In the genomic region with DNA sequence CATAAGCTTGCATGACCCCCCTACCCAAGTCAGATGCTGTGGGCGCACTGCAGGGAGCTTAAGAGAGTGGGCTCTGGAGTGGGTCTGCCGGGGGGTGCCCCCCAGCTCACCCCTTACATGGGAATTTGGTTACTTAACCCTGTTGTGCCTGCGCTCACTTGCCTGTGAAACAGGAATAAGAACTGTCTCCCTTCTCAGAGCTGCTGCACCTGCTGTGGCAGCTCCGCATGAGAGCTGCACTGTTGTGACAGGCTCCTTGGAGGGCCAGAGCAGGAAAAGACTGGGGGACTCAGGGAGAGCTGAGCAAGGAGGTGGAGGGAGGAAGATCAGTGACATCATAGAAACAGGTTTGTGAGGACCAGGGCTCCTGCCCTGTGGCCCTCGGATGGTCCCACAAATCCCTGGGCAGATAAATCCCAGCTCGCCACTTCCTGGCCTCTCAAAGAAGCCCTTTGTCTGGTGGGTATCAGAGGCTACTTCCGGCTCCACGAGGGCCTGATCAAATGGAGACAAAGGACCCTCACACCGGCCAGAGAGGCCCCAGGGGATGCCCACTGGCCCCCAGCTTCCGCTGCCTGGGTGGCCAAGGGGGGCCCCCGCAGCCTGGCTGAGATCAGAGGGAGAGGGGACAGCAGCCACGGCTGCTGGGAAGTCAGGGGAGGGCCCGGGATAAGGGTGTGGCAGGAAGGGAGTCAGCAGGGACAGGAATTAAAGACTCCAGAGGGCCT, we compare ENCODE assay signal across 2 cellular contexts.
A peak's percentile ranks its signal among the peaks of the same experiment; 100 is the strongest.
TF ChIP-seq lines count a peak whose summit lies in the region.

No MANE protein-coding gene starts in this region.

TF ChIP-seq in HCT116, 20 proteins besides CTCF, POLR2A, EP300 and RAD21:
- TF ChIP-seq ZNF274 (IDR thresholded peaks at IDR 0.05; ENCODE audit: low read depth, low read length): no peak
- no peak for TF ChIP-seq YY1 (IDR thresholded peaks at IDR 0.05; ENCODE audit: extremely low read depth, insufficient replicate concordance, low read depth, low read length)
- TF ChIP-seq, protein P1, sequence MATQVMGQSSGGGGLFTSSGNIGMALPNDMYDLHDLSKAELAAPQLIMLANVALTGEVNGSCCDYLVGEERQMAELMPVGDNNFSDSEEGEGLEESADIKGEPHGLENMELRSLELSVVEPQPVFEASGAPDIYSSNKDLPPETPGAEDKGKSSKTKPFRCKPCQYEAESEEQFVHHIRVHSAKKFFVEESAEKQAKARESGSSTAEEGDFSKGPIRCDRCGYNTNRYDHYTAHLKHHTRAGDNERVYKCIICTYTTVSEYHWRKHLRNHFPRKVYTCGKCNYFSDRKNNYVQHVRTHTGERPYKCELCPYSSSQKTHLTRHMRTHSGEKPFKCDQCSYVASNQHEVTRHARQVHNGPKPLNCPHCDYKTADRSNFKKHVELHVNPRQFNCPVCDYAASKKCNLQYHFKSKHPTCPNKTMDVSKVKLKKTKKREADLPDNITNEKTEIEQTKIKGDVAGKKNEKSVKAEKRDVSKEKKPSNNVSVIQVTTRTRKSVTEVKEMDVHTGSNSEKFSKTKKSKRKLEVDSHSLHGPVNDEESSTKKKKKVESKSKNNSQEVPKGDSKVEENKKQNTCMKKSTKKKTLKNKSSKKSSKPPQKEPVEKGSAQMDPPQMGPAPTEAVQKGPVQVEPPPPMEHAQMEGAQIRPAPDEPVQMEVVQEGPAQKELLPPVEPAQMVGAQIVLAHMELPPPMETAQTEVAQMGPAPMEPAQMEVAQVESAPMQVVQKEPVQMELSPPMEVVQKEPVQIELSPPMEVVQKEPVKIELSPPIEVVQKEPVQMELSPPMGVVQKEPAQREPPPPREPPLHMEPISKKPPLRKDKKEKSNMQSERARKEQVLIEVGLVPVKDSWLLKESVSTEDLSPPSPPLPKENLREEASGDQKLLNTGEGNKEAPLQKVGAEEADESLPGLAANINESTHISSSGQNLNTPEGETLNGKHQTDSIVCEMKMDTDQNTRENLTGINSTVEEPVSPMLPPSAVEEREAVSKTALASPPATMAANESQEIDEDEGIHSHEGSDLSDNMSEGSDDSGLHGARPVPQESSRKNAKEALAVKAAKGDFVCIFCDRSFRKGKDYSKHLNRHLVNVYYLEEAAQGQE (IDR thresholded peaks at IDR 0.05; ENCODE audit: low read depth): no peak
- no peak for TF ChIP-seq CBX3 (IDR thresholded peaks at IDR 0.05; ENCODE audit: low read depth)
- TF ChIP-seq POLR2AphosphoS5 (IDR thresholded peaks at IDR 0.05; ENCODE audit: low read depth, low read length): no peak
- TF ChIP-seq FOSL1 (IDR thresholded peaks at IDR 0.05; ENCODE audit: low read depth): no peak
- no peak for TF ChIP-seq ATF3 (IDR thresholded peaks at IDR 0.05)
- TF ChIP-seq ZFX (IDR thresholded peaks at IDR 0.05): no peak
- TF ChIP-seq SIN3A (IDR thresholded peaks at IDR 0.05; ENCODE audit: low read depth): no peak
- no peak for TF ChIP-seq CEBPB (IDR thresholded peaks at IDR 0.05; ENCODE audit: low read depth)
- TF ChIP-seq EZH2phosphoT487 (IDR thresholded peaks at IDR 0.05; ENCODE audit: borderline replicate concordance): no peak
- TF ChIP-seq EZH2 (IDR thresholded peaks at IDR 0.05): no peak
- TF ChIP-seq, protein P2, sequence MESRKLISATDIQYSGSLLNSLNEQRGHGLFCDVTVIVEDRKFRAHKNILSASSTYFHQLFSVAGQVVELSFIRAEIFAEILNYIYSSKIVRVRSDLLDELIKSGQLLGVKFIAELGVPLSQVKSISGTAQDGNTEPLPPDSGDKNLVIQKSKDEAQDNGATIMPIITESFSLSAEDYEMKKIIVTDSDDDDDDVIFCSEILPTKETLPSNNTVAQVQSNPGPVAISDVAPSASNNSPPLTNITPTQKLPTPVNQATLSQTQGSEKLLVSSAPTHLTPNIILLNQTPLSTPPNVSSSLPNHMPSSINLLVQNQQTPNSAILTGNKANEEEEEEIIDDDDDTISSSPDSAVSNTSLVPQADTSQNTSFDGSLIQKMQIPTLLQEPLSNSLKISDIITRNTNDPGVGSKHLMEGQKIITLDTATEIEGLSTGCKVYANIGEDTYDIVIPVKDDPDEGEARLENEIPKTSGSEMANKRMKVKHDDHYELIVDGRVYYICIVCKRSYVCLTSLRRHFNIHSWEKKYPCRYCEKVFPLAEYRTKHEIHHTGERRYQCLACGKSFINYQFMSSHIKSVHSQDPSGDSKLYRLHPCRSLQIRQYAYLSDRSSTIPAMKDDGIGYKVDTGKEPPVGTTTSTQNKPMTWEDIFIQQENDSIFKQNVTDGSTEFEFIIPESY (IDR thresholded peaks at IDR 0.05; ENCODE audit: extremely low read depth, insufficient replicate concordance, low read length): no peak
- no peak for TF ChIP-seq SRF (IDR thresholded peaks at IDR 0.05; ENCODE audit: low read depth)
- no peak for TF ChIP-seq ELF1 (IDR thresholded peaks at IDR 0.05; ENCODE audit: borderline replicate concordance, low read depth)

TF ChIP-seq in HepG2, 621 proteins besides CTCF, POLR2A, EP300 and RAD21 (continues in another document):
- peak; percentile 40; the same call in 1 of the 2 replicates for TF ChIP-seq HDAC2 (CRISPR knock-in tag; IDR thresholded peaks at IDR 0.05)
- TF ChIP-seq SALL1 (CRISPR knock-in tag; IDR thresholded peaks at IDR 0.05): peak; percentile 30; the same call in 1 of the 2 replicates
- TF ChIP-seq PAXIP1 (CRISPR knock-in tag; conservative IDR thresholded peaks at IDR 0.05): peak; percentile 71
- 0 out of 2 replicates have a peak, but pooled peaks have one; percentile 8 for TF ChIP-seq RARA (CRISPR knock-in tag; IDR thresholded peaks at IDR 0.05)
- TF ChIP-seq POLR2AphosphoS5 (IDR thresholded peaks at IDR 0.05; ENCODE audit: low read depth, low read length): no peak
- no peak for TF ChIP-seq ZNF800 (CRISPR knock-in tag; IDR thresholded peaks at IDR 0.05)
- TF ChIP-seq ZNF292 (CRISPR knock-in tag; IDR thresholded peaks at IDR 0.05; ENCODE audit: borderline replicate concordance, low read depth): 0 out of 2 replicates have a peak, but pooled peaks have one; percentile 38
- no peak for TF ChIP-seq KDM5A (IDR thresholded peaks at IDR 0.05; ENCODE audit: borderline replicate concordance, low read length)
- no peak for TF ChIP-seq SMAD1 (CRISPR knock-in tag; IDR thresholded peaks at IDR 0.05; ENCODE audit: borderline replicate concordance, low read depth)
- TF ChIP-seq NR2F2 (IDR thresholded peaks at IDR 0.05; ENCODE audit: borderline replicate concordance, low read depth): no peak
- peak; percentile 77 for TF ChIP-seq ELF1 (CRISPR knock-in tag; IDR thresholded peaks at IDR 0.05)
- peak; percentile 52; the same call in 1 of the 2 replicates for TF ChIP-seq ARID5B (CRISPR knock-in tag; IDR thresholded peaks at IDR 0.05)
- TF ChIP-seq GABPA (IDR thresholded peaks at IDR 0.05; ENCODE audit: low read depth, low read length): 0 out of 2 replicates have a peak, but pooled peaks have one; percentile 12
- peak; percentile 33; the same call in 1 of the 2 replicates for TF ChIP-seq GABPA (CRISPR knock-in tag; IDR thresholded peaks at IDR 0.05; ENCODE audit: low read depth)
- TF ChIP-seq PHF21A (CRISPR knock-in tag; IDR thresholded peaks at IDR 0.05): peak; percentile 89
- TF ChIP-seq ZNF101 (CRISPR knock-in tag; IDR thresholded peaks at IDR 0.05; ENCODE audit: borderline replicate concordance, low read depth): no peak
- no peak for TF ChIP-seq ZNF781 (CRISPR knock-in tag; IDR thresholded peaks at IDR 0.05; ENCODE audit: borderline replicate concordance, not compliant biosample characterization)
- no peak for TF ChIP-seq CREB3 (CRISPR knock-in tag; IDR thresholded peaks at IDR 0.05)
- TF ChIP-seq, protein P3, sequence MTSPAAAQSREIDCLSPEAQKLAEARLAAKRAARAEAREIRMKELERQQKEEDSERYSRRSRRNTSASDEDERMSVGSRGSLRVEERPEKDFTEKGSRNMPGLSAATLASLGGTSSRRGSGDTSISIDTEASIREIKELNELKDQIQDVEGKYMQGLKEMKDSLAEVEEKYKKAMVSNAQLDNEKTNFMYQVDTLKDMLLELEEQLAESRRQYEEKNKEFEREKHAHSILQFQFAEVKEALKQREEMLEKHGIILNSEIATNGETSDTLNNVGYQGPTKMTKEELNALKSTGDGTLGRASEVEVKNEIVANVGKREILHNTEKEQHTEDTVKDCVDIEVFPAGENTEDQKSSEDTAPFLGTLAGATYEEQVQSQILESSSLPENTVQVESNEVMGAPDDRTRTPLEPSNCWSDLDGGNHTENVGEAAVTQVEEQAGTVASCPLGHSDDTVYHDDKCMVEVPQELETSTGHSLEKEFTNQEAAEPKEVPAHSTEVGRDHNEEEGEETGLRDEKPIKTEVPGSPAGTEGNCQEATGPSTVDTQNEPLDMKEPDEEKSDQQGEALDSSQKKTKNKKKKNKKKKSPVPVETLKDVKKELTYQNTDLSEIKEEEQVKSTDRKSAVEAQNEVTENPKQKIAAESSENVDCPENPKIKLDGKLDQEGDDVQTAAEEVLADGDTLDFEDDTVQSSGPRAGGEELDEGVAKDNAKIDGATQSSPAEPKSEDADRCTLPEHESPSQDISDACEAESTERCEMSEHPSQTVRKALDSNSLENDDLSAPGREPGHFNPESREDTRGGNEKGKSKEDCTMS (CRISPR knock-in tag; conservative IDR thresholded peaks at IDR 0.05): no peak
- TF ChIP-seq LCORL (IDR thresholded peaks at IDR 0.05): no peak
- TF ChIP-seq LCORL (CRISPR knock-in tag; IDR thresholded peaks at IDR 0.05): no peak
- no peak for TF ChIP-seq ZNF839 (CRISPR knock-in tag; IDR thresholded peaks at IDR 0.05; ENCODE audit: borderline replicate concordance)
- no peak for TF ChIP-seq ZNF616 (CRISPR knock-in tag; IDR thresholded peaks at IDR 0.05; ENCODE audit: low read depth)
